ENCODE assay signal across 20 cellular contexts in the genomic region with DNA sequence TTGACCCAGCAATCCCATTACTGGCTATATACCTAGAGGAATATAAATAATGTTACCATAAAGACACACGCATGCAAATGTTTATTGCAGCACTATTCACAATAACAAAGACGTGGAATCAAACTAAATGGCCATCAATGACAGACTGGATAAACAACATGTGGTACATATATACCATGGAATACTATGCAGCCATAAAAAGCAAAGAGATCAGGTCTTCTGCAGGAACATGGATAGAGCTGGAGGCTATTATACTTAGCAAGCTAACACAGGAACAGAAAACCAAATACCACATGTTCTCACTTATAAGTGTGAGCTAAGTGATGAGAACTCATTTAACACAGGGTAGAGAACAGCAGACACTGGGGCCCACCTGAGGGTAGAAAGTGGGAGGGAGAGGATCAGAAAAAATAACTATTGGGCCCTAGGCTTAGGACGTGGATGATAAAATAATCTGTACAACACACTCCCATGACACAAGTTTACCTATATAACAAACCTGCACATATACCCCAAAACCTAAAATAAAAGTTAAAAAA.
"Had no signal": no experiment of that assay in that cellular context is flagged by ENCODE, and none has a peak within 500 bp of the region (broad histone marks: within the 10 kb centered on the region; RNA-seq: fewer than 3 reads in every experiment).

No MANE protein-coding gene starts in this region.

- H3K36me3 ChIP-seq: gastrocnemius medialis, ovary, tibial artery, upper lobe of right lung had no signal

- H3K9me3 ChIP-seq: gastrocnemius medialis, ovary, tibial artery, upper lobe of right lung had no signal

- H3K27ac Mint-ChIP-seq: stimulated activated memory B cell treated with anti-CD40 and anti-IgM and Interleukin-4, amounts not matched to agents 10 μg/mL and 1 μg/mL and 100 μg/mL, for 72 hours; stimulated activated naive CD8-positive, alpha-beta T cell treated with anti-CD3 and anti-CD28 coated beads, Interleukin-15, Interleukin-2, amounts not matched to agents 100 ng/mL and 50 ng/mL, for 24 hours had no signal

- H3K4me1 Mint-ChIP-seq: central memory CD8-positive, alpha-beta T cell; naive B cell; neural crest cell; stimulated activated memory B cell treated with anti-CD40 and anti-IgM and Interleukin-4, amounts not matched to agents 10 μg/mL and 1 μg/mL and 100 μg/mL, for 72 hours had no signal

- H3K27ac ChIP-seq: gastrocnemius medialis, ovary, upper lobe of right lung had no signal

- H3K4me1 ChIP-seq: gastrocnemius medialis, tibial artery, upper lobe of right lung had no signal

- H3K4me3 Mint-ChIP-seq: central memory CD8-positive, alpha-beta T cell; naive B cell; neural crest cell; stimulated activated memory B cell treated with anti-CD40 and anti-IgM and Interleukin-4, amounts not matched to agents 10 μg/mL and 1 μg/mL and 100 μg/mL, for 72 hours; stimulated activated naive CD8-positive, alpha-beta T cell treated with anti-CD3 and anti-CD28 coated beads, Interleukin-15, Interleukin-2, amounts not matched to agents 100 ng/mL and 50 ng/mL, for 24 hours had no signal

- H3K27me3 ChIP-seq: gastrocnemius medialis, ovary, tibial artery, upper lobe of right lung had no signal

- H3K27me3 Mint-ChIP-seq: central memory CD8-positive, alpha-beta T cell; naive B cell; stimulated activated memory B cell treated with anti-CD40 and anti-IgM and Interleukin-4, amounts not matched to agents 10 μg/mL and 1 μg/mL and 100 μg/mL, for 72 hours had no signal

- DNase-seq: effector memory CD4-positive, alpha-beta T cell; gastrocnemius medialis; kidney; left cardiac atrium; left ventricle myocardium superior; midbrain; naive B cell; nucleus accumbens; ovary; right cardiac atrium; stimulated activated CD4-positive, alpha-beta T cell treated with anti-CD3 and anti-CD28 coated beads, Interleukin-4, amount 100 ng/mL, for 1 hour; stimulated activated CD8-positive, alpha-beta memory T cell treated with anti-CD3 and anti-CD28 coated beads, Interleukin-4, amount 100 ng/mL, for 48 hours; tibial artery; upper lobe of right lung had no signal

- H3K36me3 Mint-ChIP-seq: naive B cell; stimulated activated memory B cell treated with anti-CD40 and anti-IgM and Interleukin-4, amounts not matched to agents 10 μg/mL and 1 μg/mL and 100 μg/mL, for 72 hours had no signal

- ATAC-seq: esophagus mucosa; gastrocnemius medialis; left cardiac atrium; stimulated activated memory B cell treated with anti-CD40 and anti-IgM and Interleukin-4, amounts not matched to agents 10 μg/mL and 1 μg/mL and 100 μg/mL, for 72 hours; upper lobe of right lung had no signal

- H3K4me3 ChIP-seq: gastrocnemius medialis, lung, ovary, tibial artery, upper lobe of right lung had no signal

- H3K9me3 Mint-ChIP-seq: central memory CD8-positive, alpha-beta T cell; naive B cell; neural crest cell; stimulated activated memory B cell treated with anti-CD40 and anti-IgM and Interleukin-4, amounts not matched to agents 10 μg/mL and 1 μg/mL and 100 μg/mL, for 72 hours; stimulated activated naive CD8-positive, alpha-beta T cell treated with anti-CD3 and anti-CD28 coated beads, Interleukin-15, Interleukin-2, amounts not matched to agents 100 ng/mL and 50 ng/mL, for 24 hours had no signal
